9 cellular contexts compared by ENCODE assay signal in the genomic region with DNA sequence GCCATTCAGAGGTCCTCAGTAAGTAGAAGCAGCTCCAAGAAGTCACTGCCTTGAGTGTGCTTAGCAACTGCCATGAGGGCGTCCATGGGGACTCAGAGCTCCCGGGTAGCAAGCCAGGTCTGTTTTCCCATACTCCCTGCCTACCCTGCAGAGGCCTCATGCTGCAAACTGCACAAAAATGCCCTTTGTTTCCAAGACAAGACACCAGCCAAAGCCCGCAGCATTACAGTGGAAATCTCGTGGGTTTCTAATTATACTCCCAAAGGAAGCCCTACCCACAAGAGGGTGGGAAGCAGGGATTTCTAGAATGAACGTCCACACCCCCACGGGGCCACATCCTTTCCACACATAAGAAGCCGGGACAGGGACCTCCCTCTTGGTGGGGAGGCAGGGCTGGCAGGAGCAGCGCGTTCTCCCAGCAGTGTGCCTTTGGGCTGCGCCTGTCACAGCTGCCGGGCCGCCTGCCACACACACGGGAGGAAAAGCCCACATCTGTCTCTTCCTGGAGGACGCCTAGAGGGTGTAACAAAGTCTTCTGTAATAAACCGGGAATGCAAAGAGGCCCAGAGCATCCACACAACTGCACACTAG. TPM values are rescaled to one million over a fixed set of nuclear protein-coding genes. Genes with fewer than 3 reads are reported as not detected.
DNase-seq lines count a peak whose midpoint lies in the region; ATAC-seq, FAIRE-seq and TF ChIP-seq lines count a peak whose summit lies in the region.
"Had no signal": no experiment of that assay in that cellular context is flagged by ENCODE, and none has a peak within 500 bp of the region (broad histone marks: within the 10 kb centered on the region; RNA-seq: fewer than 3 reads in every experiment).

No MANE protein-coding gene starts in this region.

- CTCF ChIA-PET in endothelial cell of umbilical vein (lab: Charles Lee), result interaction anchor here (1.8 to 2.2 kb wide), 2 partner anchors 21 to 103 kb away, joined by 7 to 9 read pairs; no protein-coding TSS in a partner anchor

- H3K4me3 ChIP-seq in endothelial cell of umbilical vein (replicated peaks in 1 of 3; ENCODE audit: insufficient read depth in 1 of 3, low read depth in 1 of 3, low read length in 3 of 3), result no peak overlapping the region
- H3K4me3 ChIP-seq in upper lobe of right lung, result no peak overlapping the region

- intact Hi-C loops in endothelial cell of umbilical vein (cut with micrococcal nuclease) (loop anchor here (2.0 kb wide), 2 partner anchors 20 to 92 kb away; no protein-coding TSS in a partner anchor), upper lobe of right lung (cut with DNase I) (no loop called here)
- intact Hi-C loops in activated T-helper 2 cell treated with anti-CD3 and anti-CD28 coated beads, Interferon-gamma antibody, Interleukin-2, Interleukin-4, amounts not matched to agents 10 μg/mL and 5 μg/mL and 100 μg/mL, durations not matched to agents 14 hours and 24 hours and 36 hours (cut with micrococcal nuclease), result no loop called here

- no peaks in the 10 kb centered on the region for H3K9me1 ChIP-seq in endothelial cell of umbilical vein (replicated peaks; ENCODE audit: control insufficient read depth, extremely low read depth, insufficient read depth, low read length)

- H3K9me3 Mint-ChIP-seq in activated T-cell treated with anti-CD3 and anti-CD28 coated beads, Interleukin-2, amount 50 U/mL, for 72 hours, result no peaks in the 10 kb centered on the region
- H3K9me3 Mint-ChIP-seq in activated T-helper 2 cell treated with anti-CD3 and anti-CD28 coated beads, Interferon-gamma antibody, Interleukin-2, Interleukin-4, amounts not matched to agents 10 μg/mL and 5 μg/mL and 100 μg/mL, durations not matched to agents 14 hours and 24 hours and 36 hours, result no peaks in the 10 kb centered on the region

- H4K20me1 ChIP-seq in endothelial cell of umbilical vein (replicated peaks; ENCODE audit: control insufficient read depth, extremely low read depth, insufficient read depth, low read length), result no peaks in the 10 kb centered on the region

- dilution Hi-C loops in endothelial cell of umbilical vein (cut with MboI; ENCODE audit: extremely low pct_ligation_motif_present, low sequenced_read_pairs), result no loop called here

- TF ChIP-seq CTCF in endothelial cell of umbilical vein (IDR thresholded peaks at IDR 0.05; ENCODE audit: extremely low read depth in 1 of 2, insufficient read depth in 1 of 2, low read depth in 1 of 2, low read length in 2 of 2) (no peak), upper lobe of right lung (IDR thresholded peaks at IDR 0.05) (no peak)

- no peak for TF ChIP-seq POLR2A in endothelial cell of umbilical vein (IDR thresholded peaks at IDR 0.05; ENCODE audit: low read depth, low read length)

- peaks cover 0 to 3% of the 10 kb centered on the region in 2 experiments for H3K36me3 ChIP-seq in endothelial cell of umbilical vein (ENCODE audit: control insufficient read depth in 2 of 2, extremely low read depth in 1 of 2, insufficient read depth in 2 of 2, low read length in 2 of 2)
- H3K36me3 ChIP-seq in upper lobe of right lung, result peaks cover 5% of the 10 kb centered on the region

- POLR2A ChIA-PET in endothelial cell of umbilical vein (lab: Charles Lee), result no interaction called here

- H3K27ac Mint-ChIP-seq in activated T-cell treated with anti-CD3 and anti-CD28 coated beads, Interleukin-2, amount 50 U/mL, for 72 hours, result peak overlapping the region; percentile 97
- no peak overlapping the region for H3K27ac Mint-ChIP-seq in activated T-helper 2 cell treated with anti-CD3 and anti-CD28 coated beads, Interferon-gamma antibody, Interleukin-2, Interleukin-4, amounts not matched to agents 10 μg/mL and 5 μg/mL and 100 μg/mL, durations not matched to agents 14 hours and 24 hours and 36 hours

- no peaks in the 10 kb centered on the region for H3K27me3 ChIP-seq in endothelial cell of umbilical vein (ENCODE audit: control insufficient read depth in 2 of 2, insufficient read depth in 2 of 2, low read length in 2 of 2)
- no peaks in the 10 kb centered on the region for H3K27me3 ChIP-seq in upper lobe of right lung

- peak overlapping the region; percentile 27 for H3K4me2 ChIP-seq in endothelial cell of umbilical vein (ENCODE audit: insufficient read depth, low read length)

- H3K27me3 Mint-ChIP-seq in activated T-cell treated with anti-CD3 and anti-CD28 coated beads, Interleukin-2, amount 50 U/mL, for 72 hours (ENCODE audit: low read depth), result no peaks in the 10 kb centered on the region
- H3K27me3 Mint-ChIP-seq in activated T-helper 2 cell treated with anti-CD3 and anti-CD28 coated beads, Interferon-gamma antibody, Interleukin-2, Interleukin-4, amounts not matched to agents 10 μg/mL and 5 μg/mL and 100 μg/mL, durations not matched to agents 14 hours and 24 hours and 36 hours (ENCODE audit: low read depth), result peaks cover 3% of the 10 kb centered on the region
- H3K27me3 Mint-ChIP-seq: activated naive CD8-positive, alpha-beta T cell had no signal

- H3K27ac ChIP-seq in endothelial cell of umbilical vein (ENCODE audit: insufficient read depth, low read depth, low read length) (peak overlapping the region; percentile 89), upper lobe of right lung (no peak overlapping the region)

- no peak for ATAC-seq in activated T-cell treated with anti-CD3 and anti-CD28 coated beads, Interleukin-2, amount 50 U/mL, for 72 hours (replicated peaks in 1 of 2)
- peak; percentile 62 for ATAC-seq in upper lobe of right lung
- ATAC-seq in GM21619 (IDR thresholded peaks at IDR 0.05; ENCODE audit: unreplicated experiment), result no peak

- H3K4me1 ChIP-seq in endothelial cell of umbilical vein (ENCODE audit: control insufficient read depth, extremely low read depth, insufficient read depth, low read length), result peaks cover 35% of the 10 kb centered on the region
- peaks cover 8% of the 10 kb centered on the region for H3K4me1 ChIP-seq in upper lobe of right lung

- peak overlapping the region; percentile 76 to 94 for H3K4me3 Mint-ChIP-seq in activated T-cell treated with anti-CD3 and anti-CD28 coated beads, Interleukin-2, amount 50 U/mL, for 72 hours
- H3K4me3 Mint-ChIP-seq in activated T-helper 2 cell treated with anti-CD3 and anti-CD28 coated beads, Interferon-gamma antibody, Interleukin-2, Interleukin-4, amounts not matched to agents 10 μg/mL and 5 μg/mL and 100 μg/mL, durations not matched to agents 14 hours and 24 hours and 36 hours (ENCODE audit: low read depth), result no peak overlapping the region

- no peak for DNase-seq in activated T-cell treated with anti-CD3 and anti-CD28 coated beads, Interleukin-2, amount 50 U/mL, for 72 hours
- DNase-seq in activated T-cell treated with anti-CD3 and anti-CD28 coated beads, Interleukin-2, amount 50 U/mL, for 48 hours, result no peak
- DNase-seq in endothelial cell of umbilical vein (ENCODE audit: low read depth, low spot score) (peak; percentile 56), myocyte (ENCODE audit: low read depth) (peak; percentile 97), upper lobe of right lung (no peak)
- DNase-seq in activated naive CD4-positive, alpha-beta T cell (lab: John Stamatoyannopoulos, UW), result no peak
- no peak for DNase-seq in activated T-helper 2 cell treated with anti-CD3 and anti-CD28 coated beads, Interferon-gamma antibody, Interleukin-2, Interleukin-4, amounts not matched to agents 10 μg/mL and 5 μg/mL and 100 μg/mL, durations not matched to agents 14 hours and 24 hours and 36 hours (ENCODE audit: low spot score)

- no TSS peak for BruUV-seq in endothelial cell of umbilical vein (replicated peaks; lab: Mats Ljungman, UMichigan)

- FAIRE-seq in endothelial cell of umbilical vein (lab: Jason Lieb, UNC), result no peak

- peaks cover 37% of the 10 kb centered on the region for H3K4me1 Mint-ChIP-seq in activated T-cell treated with anti-CD3 and anti-CD28 coated beads, Interleukin-2, amount 50 U/mL, for 72 hours (ENCODE audit: low read depth)
- peaks cover 12% of the 10 kb centered on the region for H3K4me1 Mint-ChIP-seq in activated T-helper 2 cell treated with anti-CD3 and anti-CD28 coated beads, Interferon-gamma antibody, Interleukin-2, Interleukin-4, amounts not matched to agents 10 μg/mL and 5 μg/mL and 100 μg/mL, durations not matched to agents 14 hours and 24 hours and 36 hours (ENCODE audit: low read depth)

- H3K9ac ChIP-seq in endothelial cell of umbilical vein (replicated peaks; ENCODE audit: extremely low read depth, insufficient read depth, low read length), result peak overlapping the region; percentile 52

- H3K36me3 Mint-ChIP-seq in activated T-cell treated with anti-CD3 and anti-CD28 coated beads, Interleukin-2, amount 50 U/mL, for 72 hours (ENCODE audit: insufficient read depth in 2 of 2), result peaks cover 1 to 2% of the 10 kb centered on the region in 2 donors
- no peaks in the 10 kb centered on the region for H3K36me3 Mint-ChIP-seq in activated T-helper 2 cell treated with anti-CD3 and anti-CD28 coated beads, Interferon-gamma antibody, Interleukin-2, Interleukin-4, amounts not matched to agents 10 μg/mL and 5 μg/mL and 100 μg/mL, durations not matched to agents 14 hours and 24 hours and 36 hours (ENCODE audit: low read depth)

- peaks cover 43% of the 10 kb centered on the region for H3K79me2 ChIP-seq in endothelial cell of umbilical vein (ENCODE audit: control insufficient read depth, insufficient read depth, low read length)

- H3K9me3 ChIP-seq in endothelial cell of umbilical vein (replicated peaks; ENCODE audit: control insufficient read depth, insufficient read depth, low read length) (no peaks in the 10 kb centered on the region), upper lobe of right lung (no peaks in the 10 kb centered on the region)

- H2AFZ ChIP-seq in endothelial cell of umbilical vein (ENCODE audit: low read depth, low read length), result no peak overlapping the region

TF ChIP-seq in endothelial cell of umbilical vein, 7 proteins besides CTCF, POLR2A, EP300 and RAD21 (continues in another document):
- TF ChIP-seq GATA2 (IDR thresholded peaks at IDR 0.05; ENCODE audit: insufficient read depth, insufficient read length, low read depth, low read length), result no peak
- TF ChIP-seq MYC (IDR thresholded peaks at IDR 0.05; ENCODE audit: low read depth, low read length), result no peak

RNA-seq across cellular contexts. Expression of a gene that starts 31.1 kb away (rescaled TPM):
- total RNA-seq in activated T-cell treated with anti-CD3 and anti-CD28 coated beads, Interleukin-2, amount 50 U/mL, for 72 hours, result 1 to 10 TPM; 5.0 to 9.9 TPM
- total RNA-seq in endothelial cell of umbilical vein, result 20.0 and 30.2 TPM in 2 replicates
- 22.9 and 25.9 TPM in 2 replicates for polyA plus RNA-seq in endothelial cell of umbilical vein
- 31.8 and 39.0 TPM in 2 replicates for polyA plus RNA-seq in endothelial cell of umbilical vein (2011; cell fraction: cytosol; rRNA removed)
- 19.9 and 20.4 TPM in 2 replicates for polyA plus RNA-seq in endothelial cell of umbilical vein (2011; cell fraction: nucleus; rRNA removed)
- polyA plus RNA-seq in endothelial cell of umbilical vein (2012), result 70.9 and 71.0 TPM in 2 replicates
- 31.3 and 47.8 TPM in 2 replicates for polyA minus RNA-seq in endothelial cell of umbilical vein
- polyA minus RNA-seq in endothelial cell of umbilical vein (2011; cell fraction: cytosol; rRNA and poly(A)+ RNA removed), result 10.9 TPM
- 16.4 and 32.0 TPM in 2 replicates for polyA minus RNA-seq in endothelial cell of umbilical vein (2011; cell fraction: nucleus; rRNA and poly(A)+ RNA removed)
- total RNA-seq in myocyte, result 12.5 and 16.4 TPM in 2 replicates
- 13.1 TPM for polyA plus RNA-seq in myocyte (2012)
- 62.9 TPM for total RNA-seq in upper lobe of right lung
- total RNA-seq in activated T-helper 2 cell treated with anti-CD3 and anti-CD28 coated beads, Interferon-gamma antibody, Interleukin-2, Interleukin-4, amounts not matched to agents 10 μg/mL and 5 μg/mL and 100 μg/mL, durations not matched to agents 14 hours and 24 hours and 36 hours, result 3.0 and 3.7 TPM in 2 replicates

Comparison
In these comparisons a context has a peak if more than half of its experiments do, and no peak if none do; other contexts are left out.
1. DNase-seq: peak in endothelial cell of umbilical vein (single experiment) and myocyte (single experiment); none in activated T-cell treated with anti-CD3 and anti-CD28 coated beads, Interleukin-2, amount 50 U/mL, for 72 hours (0 of 2), activated T-cell treated with anti-CD3 and anti-CD28 coated beads, Interleukin-2, amount 50 U/mL, for 48 hours (0 of 2), upper lobe of right lung (single experiment), activated naive CD4-positive, alpha-beta T cell (0 of 4) and activated T-helper 2 cell treated with anti-CD3 and anti-CD28 coated beads, Interferon-gamma antibody, Interleukin-2, Interleukin-4, amounts not matched to agents 10 μg/mL and 5 μg/mL and 100 μg/mL, durations not matched to agents 14 hours and 24 hours and 36 hours (single experiment).